In genomic region chr18:22424564-22424963, GRCh38 we compare ENCODE assay signal across 29 cellular contexts. TPM values are rescaled to one million over a fixed set of nuclear protein-coding genes. Genes with fewer than 3 reads are reported as not detected.
"Had no signal": no experiment of that assay in that cellular context is flagged by ENCODE, and none has a peak within 500 bp of the region (broad histone marks: within the 10 kb centered on the region; RNA-seq: fewer than 3 reads in every experiment).

No MANE protein-coding gene starts in this region.

- H3K36me3 ChIP-seq: esophagus muscularis mucosa, heart right ventricle, left ventricle myocardium inferior, pancreas, prostate gland, thoracic aorta, uterus had no signal

- FAIRE-seq: astrocyte, pancreas had no signal

- H3K4me1 ChIP-seq: foreskin keratinocyte, prostate gland, uterus had no signal

- H3K27ac ChIP-seq: esophagus muscularis mucosa, foreskin keratinocyte, heart right ventricle, pancreas, prostate gland, uterus had no signal

- DNase-seq: activated CD4-positive, alpha-beta memory T cell treated with anti-CD3 and anti-CD28 coated beads, Interleukin-2, amount 10 ng/mL, durations not matched to agents 7 days and 5 days; activated CD4-positive, alpha-beta T cell treated with anti-CD3 and anti-CD28 coated beads for 1 hour; activated CD4-positive, alpha-beta T cell treated with anti-CD3 and anti-CD28 coated beads, Interleukin-2, amount 10 ng/mL, durations not matched to agents 7 days and 5 days; activated CD8-positive, alpha-beta memory T cell treated with anti-CD3 and anti-CD28 coated beads, Interleukin-2, amount 50 U/mL, for 48 hours; activated gamma-delta T cell; activated naive CD4-positive, alpha-beta T cell treated with anti-CD3 and anti-CD28 coated beads, Interleukin-2, amount 10 ng/mL, durations not matched to agents 7 days and 5 days; activated naive CD8-positive, alpha-beta T cell treated with anti-CD3 and anti-CD28 coated beads, Interleukin-2, amount 10 ng/mL, durations not matched to agents 7 days and 5 days; activated T-cell treated with anti-CD3 and anti-CD28 coated beads, Interleukin-2, amount 50 U/mL, for 24 hours; amniotic stem cell; caudate nucleus; endodermal cell; foreskin keratinocyte; heart right ventricle; left ventricle myocardium inferior; midbrain; naive thymus-derived CD4-positive, alpha-beta T cell; pancreas; stimulated activated CD4-positive, alpha-beta T cell treated with anti-CD3 and anti-CD28 coated beads, Interleukin-2, amount 100 ng/mL, for 48 hours; stimulated activated naive CD4-positive, alpha-beta T cell treated with Interleukin-2 at 50 U/mL for 16 hours; T-helper 17 cell; T1000; uterus had no signal

- ATAC-seq: foreskin keratinocyte; naive thymus-derived CD4-positive, alpha-beta T cell; pancreas; T-helper 17 cell; WTC11 had no signal

- H3K27me3 ChIP-seq: esophagus muscularis mucosa, heart right ventricle, pancreas, uterus had no signal

- H3K4me3 ChIP-seq: esophagus muscularis mucosa, heart right ventricle, left ventricle myocardium inferior, pancreas, prostate gland, thoracic aorta, uterus had no signal

- H3K9me3 ChIP-seq: esophagus muscularis mucosa, heart right ventricle, left ventricle myocardium inferior, pancreas, prostate gland, thoracic aorta, uterus had no signal

RNA-seq across cellular contexts. Expression of gene CTAGE1, which starts 6.8 kb away (rescaled TPM):
- total RNA-seq: activated CD4-positive, alpha-beta memory T cell treated with anti-CD3 and anti-CD28 coated beads, Interleukin-2, amount 10 ng/mL, durations not matched to agents 7 days and 5 days; activated CD4-positive, alpha-beta T cell treated with anti-CD3 and anti-CD28 coated beads, Interleukin-2, amount 10 ng/mL, durations not matched to agents 7 days and 5 days; activated naive CD8-positive, alpha-beta T cell treated with anti-CD3 and anti-CD28 coated beads, Interleukin-2, amount 10 ng/mL, durations not matched to agents 7 days and 5 days; endodermal cell; esophagus muscularis mucosa; foreskin keratinocyte; kidney epithelial cell; left ventricle myocardium inferior; naive thymus-derived CD4-positive, alpha-beta T cell; pancreas; T-helper 17 cell; thoracic aorta; uterus; WTC11 had no signal
- polyA plus RNA-seq: foreskin keratinocyte; heart right ventricle; naive thymus-derived CD4-positive, alpha-beta T cell; neural cell; pancreas had no signal
